In the genomic region with DNA sequence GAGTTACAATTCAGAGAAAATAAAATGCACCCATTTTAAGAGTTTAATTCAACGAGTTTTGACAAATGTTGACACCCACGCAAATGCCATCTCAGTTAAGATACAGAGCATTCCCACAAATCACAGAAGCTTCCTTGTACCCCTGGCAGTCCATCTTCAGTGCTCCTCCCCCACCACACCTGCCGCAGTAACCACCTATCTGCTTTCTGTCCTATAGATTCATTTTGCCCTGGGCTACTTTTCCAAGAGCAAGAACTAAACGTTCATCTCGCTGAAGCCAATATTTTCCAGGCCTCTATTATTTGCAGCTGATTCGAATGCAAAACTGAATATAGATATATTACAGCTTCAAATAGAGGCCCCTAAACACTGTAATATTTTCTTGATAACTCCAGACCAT, we compare ENCODE assay signal across 18 cellular contexts. TPM values are rescaled to one million over a fixed set of nuclear protein-coding genes. Genes with fewer than 3 reads are reported as not detected.
A peak's percentile ranks its signal among the peaks of the same experiment; 100 is the strongest.
DNase-seq lines count a peak whose midpoint lies in the region; ATAC-seq, FAIRE-seq and TF ChIP-seq lines count a peak whose summit lies in the region.
"Had no signal": no experiment of that assay in that cellular context is flagged by ENCODE, and none has a peak within 500 bp of the region (broad histone marks: within the 10 kb centered on the region; RNA-seq: fewer than 3 reads in every experiment).

No MANE protein-coding gene starts in this region.

- H3K79me2 ChIP-seq in SK-N-SH (ENCODE audit: insufficient read depth) (no peaks in the 10 kb centered on the region), PC-3 (ENCODE audit: low read length) (no peaks in the 10 kb centered on the region), K562 (ENCODE audit: control insufficient read depth, insufficient read depth, low read length) (no peaks in the 10 kb centered on the region), hepatocyte (no peaks in the 10 kb centered on the region)

- H3K4me1 ChIP-seq in SK-N-SH (ENCODE audit: control insufficient read depth in 1 of 2, insufficient read depth in 2 of 2, low read depth in 1 of 2, low read length in 1 of 2): peaks cover 26 to 49% of the 10 kb centered on the region in 2 experiments
- peaks cover 63% of the 10 kb centered on the region for H3K4me1 ChIP-seq in PC-3 (ENCODE audit: insufficient read depth, low read length)
- peaks cover 14 to 29% of the 10 kb centered on the region in 2 experiments; a peak in 4 of 5 replicates for H3K4me1 ChIP-seq in K562 (replicated peaks in 1 of 2; ENCODE audit: control insufficient read depth in 2 of 2, insufficient read depth in 2 of 2, low read length in 2 of 2)
- peaks cover 4% of the 10 kb centered on the region for H3K4me1 ChIP-seq in hepatocyte (ENCODE audit: insufficient read depth)

- no peak for ATAC-seq in SK-N-SH treated with all-trans-retinoic acid at 6 μM for 48 hours
- ATAC-seq in PC-3: no peak
- ATAC-seq in K562: no peak
- no peak for ATAC-seq in GM19023 (IDR thresholded peaks at IDR 0.05; ENCODE audit: unreplicated experiment)
- ATAC-seq: Right ventricle myocardium inferior had no signal

- H3K36me3 ChIP-seq in SK-N-SH (replicated peaks in 1 of 2; ENCODE audit: control insufficient read depth in 1 of 2, insufficient read depth in 2 of 2, low read length in 1 of 2): no peaks in the 10 kb centered on the region
- H3K36me3 ChIP-seq in PC-3 (ENCODE audit: low read depth, low read length): no peaks in the 10 kb centered on the region
- H3K36me3 ChIP-seq in K562 (ENCODE audit: control insufficient read depth, insufficient read depth, low read length): no peaks in the 10 kb centered on the region
- no peaks in the 10 kb centered on the region for H3K36me3 ChIP-seq in hepatocyte (replicated peaks; ENCODE audit: insufficient read depth, low read depth)
- H3K36me3 ChIP-seq: MG63 had no signal

- H3K4me3 ChIP-seq in SK-N-SH (ENCODE audit: low read depth in 2 of 2, low read length in 1 of 2) (no peak overlapping the region), PC-3 (ENCODE audit: low read length) (no peak overlapping the region), K562 (no peak overlapping the region), hepatocyte (no peak overlapping the region)
- H3K4me3 ChIP-seq: MG63 had no signal

- TF ChIP-seq EP300 in SK-N-SH (IDR thresholded peaks at IDR 0.05; ENCODE audit: borderline replicate concordance in 1 of 2, low read depth in 1 of 2, low read length in 1 of 2) (no peak), K562 (IDR thresholded peaks at IDR 0.05; ENCODE audit: low read length) (no peak)

- no peak for TF ChIP-seq POLR2A in K562 (conservative IDR thresholded peaks at IDR 0.05)

- H3K9me3 ChIP-seq in SK-N-SH (no peaks in the 10 kb centered on the region), PC-3 (ENCODE audit: low read length) (no peaks in the 10 kb centered on the region; the same call in 1 of the 2 replicates), K562 (replicated peaks; ENCODE audit: control insufficient read depth, insufficient read depth, low read depth, low read length) (peaks cover 7% of the 10 kb centered on the region), hepatocyte (ENCODE audit: low read depth) (peaks cover 6% of the 10 kb centered on the region)
- H3K9me3 ChIP-seq: MG63 had no signal

- H3K27me3 ChIP-seq in SK-N-SH (ENCODE audit: insufficient read depth): no peaks in the 10 kb centered on the region
- no peaks in the 10 kb centered on the region for H3K27me3 ChIP-seq in PC-3 (ENCODE audit: low read length)
- H3K27me3 ChIP-seq in K562 (ENCODE audit: control insufficient read depth in 2 of 2, insufficient read depth in 2 of 2, low read length in 2 of 2): no peaks in the 10 kb centered on the region
- no peaks in the 10 kb centered on the region for H3K27me3 ChIP-seq in hepatocyte
- H3K27me3 ChIP-seq: MG63 had no signal

- peak overlapping the region in 1 of 2 experiments; percentile 13; a peak in 1 of 4 replicates for H3K27ac ChIP-seq in SK-N-SH (ENCODE audit: low read depth in 2 of 2, low read length in 1 of 2)
- peak overlapping the region; percentile 89 for H3K27ac ChIP-seq in PC-3 (ENCODE audit: low read length)
- H3K27ac ChIP-seq in K562 (ENCODE audit: extremely low read depth, low read depth, low read length): no peak overlapping the region
- no peak overlapping the region for H3K27ac ChIP-seq in hepatocyte
- H3K27ac ChIP-seq: C4-2B had no signal

- intact Hi-C loops in PC-3 (cut with micrococcal nuclease): no loop called here
- intact Hi-C loops in K562 (cut with micrococcal nuclease): no loop called here

- 0 out of 2 replicates have a peak overlapping the region, but pooled peaks have one; percentile 25 for H3K4me2 ChIP-seq in SK-N-SH
- peak overlapping the region; percentile 54 for H3K4me2 ChIP-seq in PC-3 (ENCODE audit: low read length)
- H3K4me2 ChIP-seq in K562 (ENCODE audit: insufficient read depth, low read length): no peak overlapping the region
- H3K4me2 ChIP-seq in hepatocyte: no peak overlapping the region

- H3K9ac ChIP-seq in SK-N-SH: no peak overlapping the region
- peak overlapping the region; percentile 71 for H3K9ac ChIP-seq in PC-3 (ENCODE audit: low read length)
- H3K9ac ChIP-seq in K562 (ENCODE audit: insufficient read depth in 1 of 2, low read depth in 2 of 2, low read length in 2 of 2): no peak overlapping the region

- POLR2A ChIA-PET in SK-N-SH (lab: Yijun Ruan, JAX) (no interaction called here), PC-3 (lab: Charles Lee; ENCODE audit: unreplicated experiment) (no interaction called here), K562 (lab: Yijun Ruan, JAX) (interaction anchor here (0.8 kb wide), 1 partner anchor 11 kb away, joined by 4 read pairs; no protein-coding TSS in a partner anchor)

- FAIRE-seq in K562 (lab: Jason Lieb, UNC): no peak
- FAIRE-seq: GM12892, H1 had no signal

- WGBS in SK-N-SH (ENCODE audit: low lambda C conversion rate): 91% methylated on average over 6 of the region's 6 CpGs
- 28% methylated on average over 6 of the region's 6 CpGs for WGBS in K562 (ENCODE audit: insufficient coverage, low coverage, missing lambda C conversion rate)
- WGBS in hepatocyte (ENCODE audit: low lambda C conversion rate, missing lambda C conversion rate): 84% methylated on average over 6 of the region's 6 CpGs

- H2AFZ ChIP-seq in SK-N-SH (ENCODE audit: low read depth) (no peak overlapping the region), PC-3 (ENCODE audit: low read length) (no peak overlapping the region), K562 (ENCODE audit: low read depth, low read length) (no peak overlapping the region), hepatocyte (no peak overlapping the region)

- H4K20me1 ChIP-seq in SK-N-SH (ENCODE audit: insufficient read depth): no peaks in the 10 kb centered on the region
- H4K20me1 ChIP-seq in PC-3 (ENCODE audit: low read length): no peaks in the 10 kb centered on the region
- H4K20me1 ChIP-seq in K562 (replicated peaks; ENCODE audit: control insufficient read depth, insufficient read depth, low read length): no peaks in the 10 kb centered on the region
- no peaks in the 10 kb centered on the region for H4K20me1 ChIP-seq in hepatocyte (ENCODE audit: insufficient read depth, poor library complexity, severe bottlenecking)

- in situ Hi-C loops in K562 (cut with MboI): no loop called here

- H3K9me1 ChIP-seq in K562 (ENCODE audit: control insufficient read depth, insufficient read depth, low read length): no peaks in the 10 kb centered on the region

- BruUV-seq in PC-3 (replicated peaks; lab: Mats Ljungman, UMichigan) (TSS peak; percentile 78), K562 (replicated peaks; lab: Mats Ljungman, UMichigan) (no TSS peak)

- no peak for TF ChIP-seq CTCF in SK-N-SH (IDR thresholded peaks at IDR 0.05)
- TF ChIP-seq CTCF in PC-3 (conservative IDR thresholded peaks at IDR 0.05; ENCODE audit: low read depth, low read length): no peak
- TF ChIP-seq CTCF in K562 (IDR thresholded peaks at IDR 0.05 in 2 of 3, conservative IDR thresholded peaks at IDR 0.05 in 1 of 3; ENCODE audit: insufficient read depth in 2 of 3, low read depth in 1 of 3, low read length in 3 of 3): no peak
- TF ChIP-seq CTCF in hepatocyte (IDR thresholded peaks at IDR 0.05; ENCODE audit: poor library complexity): no peak

- TF ChIP-seq RAD21 in SK-N-SH (IDR thresholded peaks at IDR 0.05; ENCODE audit: low read length) (no peak), K562 (CRISPR knock-in tag; conservative IDR thresholded peaks at IDR 0.05 in 1 of 2, IDR thresholded peaks at IDR 0.05 in 1 of 2) (no peak)

- H3F3A ChIP-seq in SK-N-SH (replicated peaks; ENCODE audit: insufficient read depth): peaks cover 7% of the 10 kb centered on the region
- H3F3A ChIP-seq in PC-3 (ENCODE audit: low read length, unreplicated experiment): peaks cover 10% of the 10 kb centered on the region

- CTCF ChIA-PET in SK-N-SH (lab: Yijun Ruan, JAX): interaction anchor here (1.0 to 2.5 kb wide), 3 partner anchors 9 to 120 kb away, joined by 3 to 9 read pairs (median 8); no protein-coding TSS in a partner anchor
- CTCF ChIA-PET in PC-3 (lab: Charles Lee): interaction anchor here (1.0 to 1.2 kb wide), 2 partner anchors 12 to 119 kb away, joined by 3 to 13 read pairs; no protein-coding TSS in a partner anchor
- CTCF ChIA-PET in K562 (lab: Yijun Ruan, JAX; ENCODE audit: low intra/inter-chr PET ratio): no interaction called here

- H3K9me2 ChIP-seq in SK-N-SH (no peaks in the 10 kb centered on the region), PC-3 (replicated peaks; ENCODE audit: low read length) (no peaks in the 10 kb centered on the region), hepatocyte (replicated peaks; ENCODE audit: insufficient read depth) (no peaks in the 10 kb centered on the region)

- DNase-seq in SK-N-SH: no peak
- no peak for DNase-seq in PC-3
- DNase-seq in K562 (ENCODE audit: extremely low read depth in 1 of 4, low spot score in 3 of 4): no peak
- DNase-seq in hepatocyte (ENCODE audit: low spot score): no peak
- DNase-seq in medulla oblongata (ENCODE audit: extremely low spot score): no peak
- no peak for DNase-seq in OCI-M2 (lab: John Stamatoyannopoulos, UW; ENCODE audit: unreplicated experiment)
- DNase-seq: GF-D8; NCI-H1105; NCI-H2029; NCI-H526 treated with DMSO at 0.1 percent for 48 hours; NK-92 treated with Interleukin-12 subunit alpha and Interleukin-12 subunit beta, amount 100 ng/mL, for 24 hours had no signal

RNA-seq across cellular contexts. Expression of a gene that starts 13.4 kb away (rescaled TPM):
- 34.6 and 77.0 TPM in 2 replicates for polyA plus RNA-seq in SK-N-SH (2012; rRNA removed)
- 42.6 and 64.9 TPM in 2 replicates for polyA plus RNA-seq in SK-N-SH (2012; cell fraction: cytosol; rRNA removed)
- polyA plus RNA-seq in SK-N-SH (2012; cell fraction: nucleus; rRNA removed): 45.4 and 53.6 TPM in 2 replicates
- total RNA-seq in PC-3 (2014; rRNA removed): 312 and 339 TPM in 2 replicates
- total RNA-seq in K562 (2011; cell fraction: chromatin; rRNA removed; ENCODE audit: low replicate concordance): 25.1 and 67.2 TPM in 2 replicates
- total RNA-seq in K562 (2011; cell fraction: nucleolus; rRNA removed): 37.1 and 44.9 TPM in 2 replicates
- total RNA-seq in K562 (2011; cell fraction: nucleoplasm; rRNA removed): 28.7 and 29.2 TPM in 2 replicates
- 56.2 and 62.9 TPM in 2 replicates for total RNA-seq in K562 (2014; rRNA removed)
- 9.5 and 10.9 TPM in 2 replicates for total RNA-seq in K562 (2014; rRNA removed; fragmentation: Illumina TruSeq; extraction: Trizol)
- total RNA-seq in K562 (2015; rRNA removed; fragmentation: Illumina TruSeq; extraction: Trizol): 20.2 and 25.0 TPM in 2 replicates
- total RNA-seq in K562 (2021): 61.5 and 65.5 TPM in 2 replicates
- 23.9 and 48.2 TPM in 2 replicates for polyA plus RNA-seq in K562 (2011; rRNA removed)
- 44.1 and 78.0 TPM in 2 replicates for polyA plus RNA-seq in K562 (2011; cell fraction: cytosol; rRNA removed)
- 49.6 and 80.3 TPM in 2 replicates for polyA plus RNA-seq in K562 (2011; cell fraction: nucleus; rRNA removed)
- polyA plus RNA-seq in K562 (2012): 67.3 and 117 TPM in 2 replicates
- polyA plus RNA-seq in K562 (2014; fragmentation: Illumina TruSeq; extraction: Trizol): 36.5 and 74.6 TPM in 2 replicates
- 1 to 10 TPM; 2.7 to 3.1 TPM for polyA plus RNA-seq in K562 (2014; fragmentation: Nextera tagmentation; extraction: Ambion mirVana)
- 41.0 and 44.2 TPM in 2 replicates for polyA plus RNA-seq in K562 (2014; rRNA removed)
- 11.6 and 13.9 TPM in 2 replicates for polyA minus RNA-seq in K562 (2011; rRNA and poly(A)+ RNA removed)
- 32.4 and 46.1 TPM in 2 replicates for polyA minus RNA-seq in K562 (2011; cell fraction: cytosol; rRNA and poly(A)+ RNA removed)
- polyA minus RNA-seq in K562 (2011; cell fraction: nucleus; rRNA and poly(A)+ RNA removed): 19.9 and 22.5 TPM in 2 replicates
- total RNA-seq in hepatocyte: 13.8 and 22.5 TPM in 2 replicates
- polyA plus RNA-seq in hepatocyte: 37.4 and 39.1 TPM in 2 replicates

Comparison
In these comparisons a context has a peak if more than half of its experiments do, and no peak if none do; other contexts are left out.
1. H3K4me2 ChIP-seq: peak in SK-N-SH (single experiment) and PC-3 (single experiment); none in K562 (single experiment) and hepatocyte (single experiment).